ENCODE assay signal across 8 cellular contexts in the genomic region with DNA sequence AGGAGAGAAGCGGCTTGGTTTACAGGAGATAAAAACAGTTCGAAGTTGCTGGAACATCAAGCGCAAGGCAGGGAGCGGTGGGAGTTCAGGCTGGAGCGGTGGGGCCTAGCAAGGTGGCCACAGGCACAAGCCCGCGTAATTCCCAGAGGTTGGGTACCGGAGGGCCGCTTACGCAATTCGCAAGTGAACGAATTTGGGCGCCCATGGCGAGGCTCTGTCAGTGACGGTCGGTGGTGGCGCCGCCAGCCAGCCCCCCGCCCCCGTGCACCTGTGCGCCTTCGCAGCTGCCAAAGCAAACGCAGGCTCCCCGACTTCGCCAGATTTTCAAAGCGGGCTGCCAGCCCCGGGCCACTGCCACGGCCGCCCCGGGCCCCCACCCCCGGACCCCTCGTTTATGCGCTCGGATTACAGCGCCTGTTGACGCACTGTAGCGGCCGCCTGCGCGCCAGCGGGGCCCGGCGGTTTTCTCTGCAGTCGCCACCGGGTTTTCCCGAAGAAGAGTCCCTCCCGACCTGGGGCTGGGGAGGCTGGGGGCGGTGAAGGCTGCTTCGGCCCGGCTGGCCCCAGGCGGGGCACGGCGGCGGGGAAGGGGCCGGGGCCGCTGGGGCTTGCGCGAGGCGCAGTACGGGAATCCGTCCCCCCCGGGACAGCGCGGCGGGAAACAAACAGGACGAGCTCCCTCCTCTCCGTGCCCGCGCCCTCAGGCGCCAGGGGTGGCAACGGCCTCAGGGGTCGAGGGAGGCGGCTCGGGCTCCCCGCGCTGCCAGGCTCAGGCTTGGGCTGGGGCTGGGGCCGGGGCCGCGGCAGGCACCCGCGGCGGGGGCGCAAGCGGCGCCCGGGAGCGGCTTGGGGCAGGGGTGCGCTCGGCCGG. TPM values are rescaled to one million over a fixed set of nuclear protein-coding genes. Genes with fewer than 3 reads are reported as not detected.
DNase-seq lines count a peak whose midpoint lies in the region; ATAC-seq and TF ChIP-seq lines count a peak whose summit lies in the region.

No MANE protein-coding gene starts in this region.

- H3K36me3 ChIP-seq in OCI-LY3 (replicated peaks; ENCODE audit: low read depth, low read length) = peaks cover 27% of the 10 kb centered on the region
- peaks cover 17% of the 10 kb centered on the region for H3K36me3 ChIP-seq in neutrophil
- peaks cover 0 to 6% (median 0%) of the 10 kb centered on the region in 3 donors for H3K36me3 ChIP-seq in tibial artery

- peak overlapping the region; percentile 81 for H3K9ac ChIP-seq in OCI-LY3 (ENCODE audit: low read length)

- peak overlapping the region; percentile 91 for H3K4me2 ChIP-seq in OCI-LY3 (ENCODE audit: low read length)

- H3K27ac Mint-ChIP-seq in activated T-helper 17 cell treated with anti-CD3 and anti-CD28 coated beads, Interleukin-2, amount 50 U/mL, for 72 hours = peak overlapping the region; percentile 98

- DNase-seq in NCI-H2171 treated with DMSO at 0.1 percent for 48 hours (lab: John Stamatoyannopoulos, UW) (peak; percentile 34), NCI-H2171 (lab: John Stamatoyannopoulos, UW) (no peak), foreskin keratinocyte (no peak), tibial artery (peak; percentile 61 to 80)

- peak overlapping the region; percentile 52 for H2AFZ ChIP-seq in OCI-LY3 (ENCODE audit: low read depth, low read length)

- TF ChIP-seq CTCF in OCI-LY3 (IDR thresholded peaks at IDR 0.05; ENCODE audit: low read depth, low read length) = peak; percentile 3; the same call in 1 of the 2 replicates
- TF ChIP-seq CTCF in foreskin keratinocyte (conservative IDR thresholded peaks at IDR 0.05) = no peak
- no peak for TF ChIP-seq CTCF in neutrophil (IDR thresholded peaks at IDR 0.05)
- TF ChIP-seq CTCF in tibial artery (IDR thresholded peaks at IDR 0.05) = no peak

- peaks cover 11% of the 10 kb centered on the region; the same call in 1 of the 2 replicates for H4K20me1 ChIP-seq in OCI-LY3 (ENCODE audit: insufficient read depth, low read length)

- H3K27me3 ChIP-seq in OCI-LY3 (ENCODE audit: low read depth, low read length) (no peaks in the 10 kb centered on the region), foreskin keratinocyte (no peaks in the 10 kb centered on the region), neutrophil (no peaks in the 10 kb centered on the region), tibial artery (no peaks in the 10 kb centered on the region)

- H3K9me3 ChIP-seq in OCI-LY3 (ENCODE audit: insufficient read depth, low read length) (no peaks in the 10 kb centered on the region), neutrophil (no peaks in the 10 kb centered on the region), tibial artery (no peaks in the 10 kb centered on the region)

- peak overlapping the region; percentile 96 for H3K4me3 Mint-ChIP-seq in activated T-helper 17 cell treated with anti-CD3 and anti-CD28 coated beads, Interleukin-2, amount 50 U/mL, for 72 hours

- H3K4me1 Mint-ChIP-seq in activated T-helper 17 cell treated with anti-CD3 and anti-CD28 coated beads, Interleukin-2, amount 50 U/mL, for 72 hours = peaks cover 24% of the 10 kb centered on the region

- peaks cover 29% of the 10 kb centered on the region for H3K4me1 ChIP-seq in OCI-LY3 (ENCODE audit: low read length)
- H3K4me1 ChIP-seq in foreskin keratinocyte = no peaks in the 10 kb centered on the region
- peaks cover 28 to 31% of the 10 kb centered on the region in 2 experiments for H3K4me1 ChIP-seq in neutrophil (ENCODE audit: control insufficient read depth in 1 of 2, insufficient read depth in 1 of 2, low read depth in 1 of 2, low read length in 1 of 2)
- peaks cover 0 to 25% (median 17%) of the 10 kb centered on the region in 4 donors for H3K4me1 ChIP-seq in tibial artery

- H3K27ac ChIP-seq in OCI-LY3 (ENCODE audit: low read length) (peak overlapping the region; percentile 81), foreskin keratinocyte (no peak overlapping the region), neutrophil (peak overlapping the region; percentile 77), tibial artery (peak overlapping the region; percentile 94 to 98)

- no peaks in the 10 kb centered on the region for H3K27me3 Mint-ChIP-seq in activated T-helper 17 cell treated with anti-CD3 and anti-CD28 coated beads, Interleukin-2, amount 50 U/mL, for 72 hours

- no peaks in the 10 kb centered on the region for H3K9me3 Mint-ChIP-seq in activated T-helper 17 cell treated with anti-CD3 and anti-CD28 coated beads, Interleukin-2, amount 50 U/mL, for 72 hours

- intact Hi-C loops in tibial artery (cut with DNase I; ENCODE audit: low total_unique reads) = loop anchor here (5.0 kb wide), 1 partner anchor 110 kb away; a partner anchor contains a TSS

- H3K79me2 ChIP-seq in OCI-LY3 (ENCODE audit: low read length) = peaks cover 50% of the 10 kb centered on the region

- peaks cover 56% of the 10 kb centered on the region for H3K36me3 Mint-ChIP-seq in activated T-helper 17 cell treated with anti-CD3 and anti-CD28 coated beads, Interleukin-2, amount 50 U/mL, for 72 hours (ENCODE audit: low read depth)

- ATAC-seq in HG02970 (IDR thresholded peaks at IDR 0.05; ENCODE audit: low FRiP score, unreplicated experiment) (peak; percentile 13), foreskin keratinocyte (peak; percentile 60)
- ATAC-seq in activated T-helper 17 cell treated with anti-CD3 and anti-CD28 coated beads, Interleukin-2, amount 50 U/mL, for 72 hours (replicated peaks) = peak; percentile 15

- H3K4me3 ChIP-seq in OCI-LY3 (ENCODE audit: low read length) (peak overlapping the region; percentile 89), neutrophil (ENCODE audit: low read depth in 1 of 2, low read length in 1 of 2) (peak overlapping the region; percentile 68), tibial artery (peak overlapping the region; percentile 76 to 81)

RNA-seq across cellular contexts. Expression of a gene that starts 0.7 kb away (rescaled TPM):
- total RNA-seq in activated T-helper 17 cell treated with anti-CD3 and anti-CD28 coated beads, Interleukin-2, amount 50 U/mL, for 72 hours = 10 to 100 TPM; 20.6 to 62.0 TPM
- total RNA-seq in foreskin keratinocyte = 0.24 and 0.42 TPM in 2 replicates
- polyA plus RNA-seq in foreskin keratinocyte = 0.33 and 0.46 TPM in 2 replicates

Comparison
In these comparisons a context has a peak if more than half of its experiments do, and no peak if none do; other contexts are left out.
1. DNase-seq: peak in NCI-H2171 treated with DMSO at 0.1 percent for 48 hours (single experiment) and tibial artery (2 of 2); none in NCI-H2171 (single experiment) and foreskin keratinocyte (0 of 2).
2. RNA of a gene that starts 0.7 kb away (total RNA-seq): 20.6 to 62.0 TPM in activated T-helper 17 cell treated with anti-CD3 and anti-CD28 coated beads, Interleukin-2, amount 50 U/mL, for 72 hours; 0.24 to 0.42 TPM in foreskin keratinocyte; every median in the first group is over 10 times any median in the second.
3. Peak in every context shown above with its lines, with median percentiles within 50 percentile points of each other: ATAC-seq and H3K4me3 ChIP-seq.